ENCODE assay signal across 15 cellular contexts in the genomic region with DNA sequence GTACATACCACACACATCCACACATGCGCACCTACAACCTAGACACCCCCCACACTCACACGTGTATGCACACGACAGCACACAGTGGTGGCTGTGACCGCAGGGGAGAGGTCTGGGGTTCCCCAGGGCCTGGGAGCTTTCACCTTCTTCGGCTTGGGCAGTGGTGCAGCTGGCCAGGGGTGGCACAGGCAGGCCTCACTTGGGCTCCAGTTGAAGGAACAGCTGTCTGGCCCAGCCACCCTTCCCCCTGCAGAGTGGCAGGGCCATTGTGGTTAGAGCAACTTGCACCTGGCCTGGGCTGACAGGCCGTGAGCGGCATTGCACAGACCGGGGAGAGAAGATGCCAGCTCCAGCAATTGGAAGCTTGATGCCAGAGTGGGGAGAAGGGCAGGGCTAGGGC.
A peak's percentile ranks its signal among the peaks of the same experiment; 100 is the strongest.
DNase-seq lines count a peak whose midpoint lies in the region; ATAC-seq and TF ChIP-seq lines count a peak whose summit lies in the region.
"Had no signal": no experiment of that assay in that cellular context is flagged by ENCODE, and none has a peak within 500 bp of the region (broad histone marks: within the 10 kb centered on the region; RNA-seq: fewer than 3 reads in every experiment).

No MANE protein-coding gene starts in this region.

- no peaks in the 10 kb centered on the region for H3K4me1 ChIP-seq in lower lobe of right lung
- H3K4me1 ChIP-seq: esophagus muscularis mucosa, SJSA1 had no signal

- no peaks in the 10 kb centered on the region for H3K36me3 Mint-ChIP-seq in endothelial cell (ENCODE audit: low read depth, unreplicated experiment)
- H3K36me3 Mint-ChIP-seq in activated CD8-positive, alpha-beta memory T cell treated with anti-CD3 and anti-CD28 coated beads, Interleukin-2, amount 10 ng/mL, durations not matched to agents 7 days and 5 days: no peaks in the 10 kb centered on the region
- H3K36me3 Mint-ChIP-seq: CD8-positive, alpha-beta memory T cell had no signal

- ATAC-seq in GM21717 (IDR thresholded peaks at IDR 0.05; ENCODE audit: unreplicated experiment): peak; percentile 57
- ATAC-seq in lower lobe of right lung: peak; percentile 12 to 31
- no peak for ATAC-seq in activated CD8-positive, alpha-beta memory T cell treated with anti-CD3 and anti-CD28 coated beads, Interleukin-2, amount 10 ng/mL, durations not matched to agents 7 days and 5 days

- intact Hi-C loops in lower lobe of right lung (cut with DNase I): no loop called here

- TF ChIP-seq CTCF in GM10266 (IDR thresholded peaks at IDR 0.05; ENCODE audit: control insufficient read depth, insufficient read depth, low read depth, missing control alignments) (no peak), lower lobe of right lung (IDR thresholded peaks at IDR 0.05) (no peak), endothelial cell (IDR thresholded peaks at IDR 0.05; ENCODE audit: unreplicated experiment) (no peak)

- DNase-seq in GM10266 (ENCODE audit: extremely low spot score) (peak; percentile 56), NCI-H2196 (lab: John Stamatoyannopoulos, UW; ENCODE audit: unreplicated experiment) (peak; percentile 51), lower lobe of right lung (no peak), endothelial cell (ENCODE audit: low spot score) (no peak), hippocampal formation (lab: John Stamatoyannopoulos, UW) (no peak)
- DNase-seq in activated CD8-positive, alpha-beta memory T cell treated with anti-CD3 and anti-CD28 coated beads, Interleukin-2, amount 10 ng/mL, durations not matched to agents 7 days and 5 days: no peak
- no peak for DNase-seq in activated CD4-positive, CD25-positive, alpha-beta regulatory T cell (lab: John Stamatoyannopoulos, UW)
- DNase-seq: activated CD4-positive, alpha-beta T cell treated with anti-CD3 and anti-CD28 coated beads for 1 hour; activated effector memory CD4-positive, alpha-beta T cell treated with Interleukin-2 at 50 U/mL for 16 hours; CD8-positive, alpha-beta memory T cell; central memory CD4-positive, alpha-beta T cell; NCI-H345 had no signal

- CTCF ChIA-PET in activated CD8-positive, alpha-beta memory T cell treated with anti-CD3 and anti-CD28 coated beads, Interleukin-2, amount 10 ng/mL, durations not matched to agents 7 days and 5 days (lab: Charles Lee): no interaction called here

- H3K27ac ChIP-seq in lower lobe of right lung: no peak overlapping the region
- H3K27ac ChIP-seq: esophagus muscularis mucosa, SJSA1 had no signal

- no peak overlapping the region for H3K4me3 ChIP-seq in lower lobe of right lung
- H3K4me3 ChIP-seq: esophagus muscularis mucosa, SJSA1 had no signal

- no peak overlapping the region for H3K27ac Mint-ChIP-seq in endothelial cell (ENCODE audit: unreplicated experiment)
- H3K27ac Mint-ChIP-seq in activated CD8-positive, alpha-beta memory T cell treated with anti-CD3 and anti-CD28 coated beads, Interleukin-2, amount 10 ng/mL, durations not matched to agents 7 days and 5 days: no peak overlapping the region

- peaks cover 6% of the 10 kb centered on the region for H3K4me1 Mint-ChIP-seq in endothelial cell (ENCODE audit: unreplicated experiment)
- H3K4me1 Mint-ChIP-seq in activated CD8-positive, alpha-beta memory T cell treated with anti-CD3 and anti-CD28 coated beads, Interleukin-2, amount 10 ng/mL, durations not matched to agents 7 days and 5 days: no peaks in the 10 kb centered on the region
- H3K4me1 Mint-ChIP-seq: CD8-positive, alpha-beta memory T cell had no signal

- H3K9me3 ChIP-seq in lower lobe of right lung: no peaks in the 10 kb centered on the region
- H3K9me3 ChIP-seq: esophagus muscularis mucosa, SJSA1 had no signal

- H3K27me3 Mint-ChIP-seq in endothelial cell (ENCODE audit: unreplicated experiment): peaks cover 9% of the 10 kb centered on the region
- no peaks in the 10 kb centered on the region for H3K27me3 Mint-ChIP-seq in activated CD8-positive, alpha-beta memory T cell treated with anti-CD3 and anti-CD28 coated beads, Interleukin-2, amount 10 ng/mL, durations not matched to agents 7 days and 5 days
- H3K27me3 Mint-ChIP-seq: CD8-positive, alpha-beta memory T cell had no signal

- H3K4me3 Mint-ChIP-seq in endothelial cell (ENCODE audit: unreplicated experiment): no peak overlapping the region
- H3K4me3 Mint-ChIP-seq in activated CD8-positive, alpha-beta memory T cell treated with anti-CD3 and anti-CD28 coated beads, Interleukin-2, amount 10 ng/mL, durations not matched to agents 7 days and 5 days: no peak overlapping the region
- H3K4me3 Mint-ChIP-seq: CD8-positive, alpha-beta memory T cell had no signal

- no peaks in the 10 kb centered on the region for H3K36me3 ChIP-seq in lower lobe of right lung
- H3K36me3 ChIP-seq: esophagus muscularis mucosa, SJSA1 had no signal

- H3K27me3 ChIP-seq in lower lobe of right lung (ENCODE audit: low read depth): no peaks in the 10 kb centered on the region
- H3K27me3 ChIP-seq: esophagus muscularis mucosa, SJSA1 had no signal

- H3K9me3 Mint-ChIP-seq in endothelial cell (ENCODE audit: unreplicated experiment): no peaks in the 10 kb centered on the region
- H3K9me3 Mint-ChIP-seq in activated CD8-positive, alpha-beta memory T cell treated with anti-CD3 and anti-CD28 coated beads, Interleukin-2, amount 10 ng/mL, durations not matched to agents 7 days and 5 days (ENCODE audit: low read depth): no peaks in the 10 kb centered on the region
- H3K9me3 Mint-ChIP-seq: CD8-positive, alpha-beta memory T cell had no signal

Comparison
In these comparisons a context has a peak if more than half of its experiments do, and no peak if none do; other contexts are left out.
1. DNase-seq: peak in GM10266 (single experiment) and NCI-H2196 (single experiment); none in lower lobe of right lung (single experiment), endothelial cell (single experiment), activated CD8-positive, alpha-beta memory T cell treated with anti-CD3 and anti-CD28 coated beads, Interleukin-2, amount 10 ng/mL, durations not matched to agents 7 days and 5 days (single experiment), hippocampal formation (0 of 2) and activated CD4-positive, CD25-positive, alpha-beta regulatory T cell (0 of 4).